1 cellular context compared by ENCODE assay signal in the genomic region with DNA sequence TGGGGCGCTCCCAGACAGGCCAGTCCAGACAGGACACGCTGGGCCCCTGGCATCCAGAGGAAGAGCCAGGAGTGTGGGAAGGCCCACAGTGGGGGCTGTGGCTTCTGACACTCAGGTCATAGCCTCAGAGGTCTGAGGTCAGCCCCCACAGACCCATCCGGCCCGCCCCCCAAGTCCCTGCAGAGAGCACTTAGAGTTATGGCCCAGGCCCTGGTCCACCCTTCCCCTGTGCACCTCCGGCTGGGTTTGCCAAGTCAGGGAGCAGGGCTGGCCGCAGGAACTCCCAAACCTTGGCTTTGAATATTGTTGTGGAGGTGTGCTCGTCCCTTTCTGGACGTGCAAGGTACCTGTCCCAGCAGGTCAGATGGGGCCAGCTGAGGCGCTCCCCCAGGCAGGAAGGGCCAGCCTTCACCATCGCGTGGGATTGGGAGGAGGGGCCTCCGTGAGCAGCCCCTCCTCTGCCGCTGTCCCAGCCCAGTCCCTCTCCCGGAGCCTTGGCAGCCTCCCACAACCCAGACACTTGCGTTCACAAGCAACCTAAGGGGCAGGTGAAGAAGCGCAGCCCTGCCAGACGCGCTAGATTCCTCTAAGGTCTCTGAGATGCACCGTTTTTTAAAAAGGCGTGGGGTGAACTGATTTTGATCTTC.
TF ChIP-seq lines count a peak whose summit lies in the region.

No MANE protein-coding gene starts in this region.

TF ChIP-seq in SK-N-SH, 30 proteins besides CTCF, POLR2A, EP300 and RAD21:
- no peak for TF ChIP-seq ZBTB33 (IDR thresholded peaks at IDR 0.05; ENCODE audit: borderline replicate concordance, low read depth)
- TF ChIP-seq NRF1 (IDR thresholded peaks at IDR 0.05; ENCODE audit: low read depth, low read length), result no peak
- TF ChIP-seq GABPA (IDR thresholded peaks at IDR 0.05; ENCODE audit: low read depth), result no peak
- no peak for TF ChIP-seq TAF1 (IDR thresholded peaks at IDR 0.05; ENCODE audit: borderline replicate concordance, low read depth, low read length)
- TF ChIP-seq MXI1 (IDR thresholded peaks at IDR 0.05; ENCODE audit: low read depth, low read length), result no peak
- TF ChIP-seq JUND (IDR thresholded peaks at IDR 0.05), result no peak
- TF ChIP-seq NFIC (IDR thresholded peaks at IDR 0.05; ENCODE audit: borderline replicate concordance), result no peak
- TF ChIP-seq, protein P1, sequence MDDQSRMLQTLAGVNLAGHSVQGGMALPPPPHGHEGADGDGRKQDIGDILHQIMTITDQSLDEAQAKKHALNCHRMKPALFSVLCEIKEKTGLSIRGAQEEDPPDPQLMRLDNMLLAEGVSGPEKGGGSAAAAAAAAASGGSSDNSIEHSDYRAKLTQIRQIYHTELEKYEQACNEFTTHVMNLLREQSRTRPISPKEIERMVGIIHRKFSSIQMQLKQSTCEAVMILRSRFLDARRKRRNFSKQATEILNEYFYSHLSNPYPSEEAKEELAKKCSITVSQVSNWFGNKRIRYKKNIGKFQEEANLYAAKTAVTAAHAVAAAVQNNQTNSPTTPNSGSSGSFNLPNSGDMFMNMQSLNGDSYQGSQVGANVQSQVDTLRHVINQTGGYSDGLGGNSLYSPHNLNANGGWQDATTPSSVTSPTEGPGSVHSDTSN (IDR thresholded peaks at IDR 0.05), result no peak
- no peak for TF ChIP-seq GATA2 (CRISPR knock-in tag; IDR thresholded peaks at IDR 0.05)
- no peak for TF ChIP-seq REST (IDR thresholded peaks at IDR 0.05; ENCODE audit: low read depth, low read length)
- TF ChIP-seq EZH2phosphoT487 (IDR thresholded peaks at IDR 0.05; ENCODE audit: borderline replicate concordance, low read depth), result no peak
- TF ChIP-seq SMC3 (IDR thresholded peaks at IDR 0.05; ENCODE audit: low read depth, low read length), result no peak
